ENCODE assay signal across 8 cellular contexts in the genomic region with DNA sequence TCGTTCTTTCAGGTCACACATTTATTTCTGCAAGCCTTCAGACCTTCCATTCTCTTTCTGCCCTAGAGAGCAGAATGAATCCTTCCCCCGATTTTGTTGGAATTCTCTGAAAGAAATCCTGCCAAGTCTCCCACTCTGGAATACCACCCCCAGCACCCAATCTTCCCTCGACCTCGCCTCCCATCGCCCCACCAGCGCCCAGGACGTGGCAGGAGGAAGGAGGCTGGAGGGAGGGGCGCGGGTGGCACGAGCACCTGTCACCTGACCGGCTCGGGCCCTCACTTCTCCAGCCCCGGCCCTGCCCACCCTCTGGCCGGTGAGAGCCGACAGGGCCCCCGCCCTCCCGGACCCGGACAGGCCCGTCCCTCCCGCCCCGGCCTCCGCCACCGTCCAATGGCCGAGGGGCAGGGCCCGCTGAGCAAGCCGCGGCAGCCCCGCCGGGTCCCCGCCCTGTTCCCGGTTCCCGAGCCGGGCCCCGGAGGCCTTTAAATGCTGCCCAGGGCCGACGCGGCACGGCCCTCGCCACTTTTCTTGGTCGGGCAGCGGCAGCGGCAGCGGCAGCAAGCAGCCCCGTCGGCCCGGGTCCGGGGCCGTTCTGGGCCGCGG. TPM values are rescaled to one million over a fixed set of nuclear protein-coding genes. Genes with fewer than 3 reads are reported as not detected.
DNase-seq lines count a peak whose midpoint lies in the region; ATAC-seq and TF ChIP-seq lines count a peak whose summit lies in the region.

A gene (plus strand): TSS at position 453 of the 606 bp plus-strand sequence. CDS start 384 bp downstream, outside the sequence.

- H3K4me3 ChIP-seq in H7 (ENCODE audit: insufficient read depth, low read depth, low read length) (peak within 1 kb of the TSS; percentile 85), MG63 (peak within 1 kb of the TSS; percentile 68), fibroblast of villous mesenchyme (ENCODE audit: low read depth, low read length) (peak within 1 kb of the TSS; percentile 65)

- no peak for TF ChIP-seq CTCF in fibroblast of villous mesenchyme (IDR thresholded peaks at IDR 0.05; ENCODE audit: insufficient read depth, low read depth, low read length)
- no peak for TF ChIP-seq CTCF in nephron (IDR thresholded peaks at IDR 0.05; ENCODE audit: unreplicated experiment in 3 of 3)

- H3K36me3 ChIP-seq in H7 (replicated peaks; ENCODE audit: control insufficient read depth, insufficient read depth, low read length) = peaks cover 13% of the 10 kb centered on the region
- peaks cover 2% of the 10 kb centered on the region; the same call in 1 of the 2 replicates for H3K36me3 ChIP-seq in MG63

- peaks cover 9% of the 10 kb centered on the region for H3K4me1 Mint-ChIP-seq in activated T-cell treated with anti-CD3 and anti-CD28 coated beads, Interleukin-2, amount 50 U/mL, for 72 hours (ENCODE audit: low read depth)
- peaks cover 15% of the 10 kb centered on the region for H3K4me1 Mint-ChIP-seq in nephron

- ATAC-seq in activated T-cell treated with anti-CD3 and anti-CD28 coated beads, Interleukin-2, amount 50 U/mL, for 72 hours (replicated peaks in 1 of 2) = peak; percentile 72 to 77

- H3K4me3 Mint-ChIP-seq in activated T-cell treated with anti-CD3 and anti-CD28 coated beads, Interleukin-2, amount 50 U/mL, for 72 hours = peak within 1 kb of the TSS; percentile 85 to 94
- H3K4me3 Mint-ChIP-seq in nephron = peak within 1 kb of the TSS; percentile 92 to 99 (median 96)

- peaks cover 7% of the 10 kb centered on the region for H3K27me3 Mint-ChIP-seq in activated T-cell treated with anti-CD3 and anti-CD28 coated beads, Interleukin-2, amount 50 U/mL, for 72 hours (ENCODE audit: low read depth)
- H3K27me3 Mint-ChIP-seq in nephron (ENCODE audit: low read depth) = peaks cover 4% of the 10 kb centered on the region

- no peaks in the 10 kb centered on the region for H3K9me3 Mint-ChIP-seq in activated T-cell treated with anti-CD3 and anti-CD28 coated beads, Interleukin-2, amount 50 U/mL, for 72 hours
- H3K9me3 Mint-ChIP-seq in nephron = no peaks in the 10 kb centered on the region

- peak; percentile 70 for DNase-seq in activated effector memory CD4-positive, alpha-beta T cell treated with anti-CD3 and anti-CD28 coated beads, Interleukin-2, amount 50 U/mL, for 16 hours
- no peak for DNase-seq in activated effector memory CD4-positive, alpha-beta T cell treated with Interleukin-2 at 50 U/mL for 16 hours
- peak; percentile 97 for DNase-seq in H7
- peak; percentile 74 for DNase-seq in MG63
- DNase-seq in activated T-cell treated with anti-CD3 and anti-CD28 coated beads, Interleukin-2, amount 50 U/mL, for 72 hours = peak; percentile 51 to 58
- peak; percentile 34 for DNase-seq in fibroblast of villous mesenchyme (ENCODE audit: low read depth)
- DNase-seq in NCI-H2107 (lab: John Stamatoyannopoulos, UW) = no peak

- no peak within 1 kb of the TSS for H3K27ac Mint-ChIP-seq in activated T-cell treated with anti-CD3 and anti-CD28 coated beads, Interleukin-2, amount 50 U/mL, for 72 hours
- H3K27ac Mint-ChIP-seq in nephron = peak within 1 kb of the TSS; percentile 96 to 99 (median 96)

- no peaks in the 10 kb centered on the region for H3K36me3 Mint-ChIP-seq in activated T-cell treated with anti-CD3 and anti-CD28 coated beads, Interleukin-2, amount 50 U/mL, for 72 hours (ENCODE audit: insufficient read depth in 2 of 2)
- H3K36me3 Mint-ChIP-seq in nephron (ENCODE audit: low read depth) = peaks cover 23% of the 10 kb centered on the region

- H3K27me3 ChIP-seq in H7 (ENCODE audit: control insufficient read depth, insufficient read depth, low read length) (no peaks in the 10 kb centered on the region), MG63 (no peaks in the 10 kb centered on the region)

- no peaks in the 10 kb centered on the region for H3K9me3 ChIP-seq in MG63

RNA-seq across cellular contexts. Expression of the gene that starts here (rescaled TPM):
- 12.0 and 12.1 TPM in 2 replicates for total RNA-seq in H7 (2014; rRNA removed; shearing (Covaris generic))
- total RNA-seq in MG63 (2014; rRNA removed; shearing (Covaris generic); ENCODE audit: low replicate concordance) = 4.5 and 8.8 TPM in 2 replicates
- 1 to 10 TPM; 2.0 to 3.1 TPM for total RNA-seq in activated T-cell treated with anti-CD3 and anti-CD28 coated beads, Interleukin-2, amount 50 U/mL, for 72 hours
- 3.2 and 6.5 TPM in 2 replicates for total RNA-seq in fibroblast of villous mesenchyme

Comparison
In these comparisons a context has a peak if more than half of its experiments do, and no peak if none do; other contexts are left out.
1. DNase-seq: peak in activated effector memory CD4-positive, alpha-beta T cell treated with anti-CD3 and anti-CD28 coated beads, Interleukin-2, amount 50 U/mL, for 16 hours (single experiment), H7 (single experiment), MG63 (single experiment), activated T-cell treated with anti-CD3 and anti-CD28 coated beads, Interleukin-2, amount 50 U/mL, for 72 hours (2 of 2) and fibroblast of villous mesenchyme (single experiment); none in activated effector memory CD4-positive, alpha-beta T cell treated with Interleukin-2 at 50 U/mL for 16 hours (single experiment) and NCI-H2107 (single experiment).
2. Peak in every context shown above with its lines, with median percentiles within 50 percentile points of each other: H3K4me3 ChIP-seq.